ENCODE assay signal across 33 cellular contexts in the genomic region with DNA sequence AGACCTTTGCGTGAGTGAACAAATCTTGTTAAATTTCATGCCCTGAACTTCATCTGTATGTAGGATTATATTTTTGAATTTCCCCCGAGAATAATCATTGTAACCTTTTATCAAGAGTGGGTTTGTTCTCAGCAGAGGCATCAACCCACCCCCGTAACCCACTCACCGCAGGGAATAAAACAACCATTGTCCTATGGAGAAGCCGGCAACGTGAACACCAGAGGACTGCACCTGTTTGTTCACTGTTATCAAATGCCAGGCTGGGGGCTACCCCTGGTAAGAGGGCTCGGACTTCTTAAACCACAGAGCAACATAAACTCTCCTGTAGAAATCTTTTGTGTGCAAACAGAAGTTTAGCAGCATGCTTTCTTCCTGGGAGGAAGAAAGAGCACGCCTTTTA.
A peak's percentile ranks its signal among the peaks of the same experiment; 100 is the strongest.
DNase-seq lines count a peak whose midpoint lies in the region; ATAC-seq and TF ChIP-seq lines count a peak whose summit lies in the region.
"Had no signal": no experiment of that assay in that cellular context is flagged by ENCODE, and none has a peak within 500 bp of the region (broad histone marks: within the 10 kb centered on the region; RNA-seq: fewer than 3 reads in every experiment).

No MANE protein-coding gene starts in this region.

- ATAC-seq in psoas muscle (peak in 1 of 4 donors; percentile 34), left ventricle myocardium superior (no peak)
- ATAC-seq: gastroesophageal sphincter; GM23338; natural killer cell treated with Interleukin-12 subunit alpha and Interleukin-12 subunit beta and Interleukin-15 and Interleukin-18, amount 100 ng/mL, for 72 hours; right cardiac atrium; upper lobe of right lung had no signal

- intact Hi-C loops in psoas muscle (cut with DNase I): no loop called here
- intact Hi-C loops in left ventricle myocardium superior (cut with micrococcal nuclease): no loop called here

- H3K36me3 ChIP-seq in psoas muscle (ENCODE audit: insufficient read depth in 1 of 2, low read depth in 1 of 2): no peaks in the 10 kb centered on the region
- H3K36me3 ChIP-seq: colonic mucosa, gastroesophageal sphincter, ovary, Peyer's patch, upper lobe of right lung had no signal

- POLR2A ChIA-PET in RWPE1 (lab: Yijun Ruan, JAX; ENCODE audit: low non-redundant PET): no interaction called here

- in situ Hi-C loops in SK-MEL-5 (cut with HindIII; ENCODE audit: low pct_unique_long_range_greater_than_20kb, low sequenced_read_pairs): no loop called here

- DNase-seq in HL-60 (ENCODE audit: low read depth in 1 of 2, low spot score in 1 of 2) (no peak), NCI-H526 treated with DMSO at 0.1 percent for 48 hours (lab: John Stamatoyannopoulos, UW) (peak; percentile 79), SK-MEL-5 (ENCODE audit: low read depth, low spot score) (peak; percentile 48), psoas muscle (no peak), RWPE1 (ENCODE audit: low spot score) (no peak), left ventricle myocardium superior (no peak), NCI-H1436 treated with DMSO at 0.1 percent for 48 hours (lab: John Stamatoyannopoulos, UW) (no peak)
- DNase-seq: activated B cell treated with CpG ODN at 0.5 μM for 24 hours; activated CD4-positive, alpha-beta T cell treated with anti-CD3 and anti-CD28 coated beads, Interleukin-2, amount 50 U/mL, for 1 hour; activated gamma-delta T cell; activated naive CD8-positive, alpha-beta T cell treated with anti-CD3 and anti-CD28 coated beads for 36 hours; activated T-cell treated with anti-CD3 and anti-CD28 coated beads, Interleukin-2, amount 50 U/mL, for 1 hour; colonic mucosa; DMS79 treated with DMSO at 0.1 percent for 48 hours; effector CD4-positive, alpha-beta T cell; GF-D8; HFFc6; IMR-90; NCI-H1092; NCI-H2029; NCI-H446 treated with DMSO at 0.1 percent for 48 hours; NK-92 treated with Interleukin-12 subunit alpha and Interleukin-12 subunit beta, amount 100 ng/mL, for 24 hours; ovary; Peyer's patch; right cardiac atrium; SHP77 treated with DMSO at 0.1 percent for 48 hours; stimulated activated naive CD4-positive, alpha-beta T cell; upper lobe of right lung had no signal

- H3K27me3 ChIP-seq in HL-60 (ENCODE audit: insufficient read depth, poor library complexity, severe bottlenecking) (no peaks in the 10 kb centered on the region), psoas muscle (ENCODE audit: insufficient read depth in 3 of 3, low read length in 2 of 3) (no peaks in the 10 kb centered on the region)
- H3K27me3 ChIP-seq: colonic mucosa, gastroesophageal sphincter, ovary, Peyer's patch, upper lobe of right lung had no signal

- WGBS in psoas muscle, 3 donors: 56 to 71% (median 58%) methylated on average over 8 of the region's 8 CpGs

- no peaks in the 10 kb centered on the region for H3K9me3 ChIP-seq in psoas muscle
- H3K9me3 ChIP-seq: colonic mucosa, gastroesophageal sphincter, ovary, Peyer's patch, upper lobe of right lung had no signal

- CTCF ChIA-PET in RWPE1 (lab: Yijun Ruan, JAX): interaction anchor here (0.6 to 0.7 kb wide), 2 partner anchors 8 to 191 kb away, joined by 3 to 4 read pairs; no protein-coding TSS in a partner anchor

- H3K4me1 ChIP-seq in psoas muscle: peaks cover 14% of the 10 kb centered on the region
- H3K4me1 ChIP-seq: colonic mucosa, gastroesophageal sphincter, Peyer's patch, upper lobe of right lung had no signal

- no peak for TF ChIP-seq CTCF in HL-60 (IDR thresholded peaks at IDR 0.05; ENCODE audit: insufficient read depth, low read length)
- TF ChIP-seq CTCF in psoas muscle (IDR thresholded peaks at IDR 0.05): no peak
- TF ChIP-seq CTCF in RWPE1 (conservative IDR thresholded peaks at IDR 0.05; ENCODE audit: low read depth): no peak

- H3K27ac ChIP-seq in HL-60 (replicated peaks) (peak overlapping the region; percentile 67), psoas muscle (peak overlapping the region; percentile 20), RWPE1 (no peak overlapping the region)
- H3K27ac ChIP-seq: C4-2B, colonic mucosa, gastroesophageal sphincter, ovary, Peyer's patch, upper lobe of right lung had no signal

- H3K4me3 ChIP-seq in HL-60 (replicated peaks; ENCODE audit: insufficient read depth, low read length) (no peak overlapping the region), psoas muscle (no peak overlapping the region)
- H3K4me3 ChIP-seq: colonic mucosa, gastroesophageal sphincter, GM23338, ovary, Peyer's patch, smooth muscle cell, upper lobe of right lung had no signal

Comparison
In these comparisons a context has a peak if more than half of its experiments do, and no peak if none do; other contexts are left out.
1. DNase-seq: peak in NCI-H526 treated with DMSO at 0.1 percent for 48 hours (single experiment) and SK-MEL-5 (single experiment); none in HL-60 (0 of 2), psoas muscle (0 of 2), RWPE1 (single experiment), left ventricle myocardium superior (single experiment) and NCI-H1436 treated with DMSO at 0.1 percent for 48 hours (single experiment).